Comparison of ENCODE assay signal across 18 cellular contexts in genomic region chr3:29201609-29202008, GRCh38.
DNase-seq lines count a peak whose midpoint lies in the region; ATAC-seq and TF ChIP-seq lines count a peak whose summit lies in the region.
"Had no signal": no experiment of that assay in that cellular context is flagged by ENCODE, and none has a peak within 500 bp of the region (broad histone marks: within the 10 kb centered on the region; RNA-seq: fewer than 3 reads in every experiment).

No MANE protein-coding gene starts in this region.

- ATAC-seq in upper lobe of left lung (ENCODE audit: low FRiP score in 2 of 2), result no peak
- ATAC-seq: Right ventricle myocardium inferior had no signal

- TF ChIP-seq POLR2A in thyroid gland (IDR thresholded peaks at IDR 0.05) (no peak), upper lobe of left lung (IDR thresholded peaks at IDR 0.05) (no peak)

- H3K4me1 ChIP-seq in thyroid gland (no peaks in the 10 kb centered on the region), upper lobe of left lung (no peaks in the 10 kb centered on the region)
- H3K4me1 ChIP-seq: BLaER1 treated with 17β-estradiol and CSF1 and Interleukin-3, amounts not matched to agents 10 nM and 100 nM; Caco-2 had no signal

- intact Hi-C loops in thyroid gland (cut with DNase I), result no loop called here

- TF ChIP-seq EP300 in upper lobe of left lung (IDR thresholded peaks at IDR 0.05), result no peak

- 40 to 42% methylated on average over 1 of the region's 1 CpG for WGBS in thyroid gland, 2 donors
- WGBS in upper lobe of left lung, 2 donors, result 70 to 85% methylated on average over 1 of the region's 1 CpG

- in situ Hi-C loops in astrocyte of the spinal cord (cut with HindIII; ENCODE audit: low sequenced_read_pairs), result no loop called here

- TF ChIP-seq CTCF in astrocyte of the spinal cord (IDR thresholded peaks at IDR 0.05; ENCODE audit: low read depth, low read length), result no peak
- TF ChIP-seq CTCF in thyroid gland (IDR thresholded peaks at IDR 0.05), result no peak
- no peak for TF ChIP-seq CTCF in upper lobe of left lung (IDR thresholded peaks at IDR 0.05)

- H3K27ac ChIP-seq in thyroid gland (no peak overlapping the region), upper lobe of left lung (no peak overlapping the region)
- H3K27ac ChIP-seq: BLaER1 treated with 17β-estradiol and CSF1 and Interleukin-3, amounts not matched to agents 10 nM and 100 nM had no signal

- H3K36me3 ChIP-seq in thyroid gland (no peaks in the 10 kb centered on the region), upper lobe of left lung (no peaks in the 10 kb centered on the region)
- H3K36me3 ChIP-seq: BLaER1 treated with 17β-estradiol and CSF1 and Interleukin-3, amounts not matched to agents 10 nM and 100 nM had no signal

- H3K4me3 ChIP-seq in astrocyte of the spinal cord (ENCODE audit: low read depth, low read length) (no peak overlapping the region), thyroid gland (replicated peaks in 1 of 3) (no peak overlapping the region), upper lobe of left lung (no peak overlapping the region)
- H3K4me3 ChIP-seq: BLaER1 treated with 17β-estradiol and CSF1 and Interleukin-3, amounts not matched to agents 10 nM and 100 nM had no signal

- DNase-seq in ELR (ENCODE audit: low read depth), result peak; percentile 8
- peak; percentile 48 for DNase-seq in NCI-H1092 (lab: John Stamatoyannopoulos, UW)
- DNase-seq in astrocyte of the spinal cord (ENCODE audit: low read depth, low spot score), result peak; percentile 20
- DNase-seq in thyroid gland, result peak; percentile 24 to 39
- DNase-seq in NCI-H774 (lab: John Stamatoyannopoulos, UW), result no peak
- no peak for DNase-seq in pons (ENCODE audit: low spot score)
- no peak for DNase-seq in upper lobe of left lung
- DNase-seq: Caco-2; CD4-positive, alpha-beta memory T cell; DMS153; Karpas-422; NCI-H1417 treated with DMSO at 0.1 percent for 48 hours; NCI-H187; NCI-H2107; NCI-H510A; NCI-H748 treated with DMSO at 0.1 percent for 48 hours had no signal

- H3K27me3 ChIP-seq in thyroid gland, result no peaks in the 10 kb centered on the region
- H3K27me3 ChIP-seq in upper lobe of left lung, result no peaks in the 10 kb centered on the region
- H3K27me3 ChIP-seq: BLaER1 treated with 17β-estradiol and CSF1 and Interleukin-3, amounts not matched to agents 10 nM and 100 nM had no signal

- H3K9me3 ChIP-seq in thyroid gland, result no peaks in the 10 kb centered on the region
- no peaks in the 10 kb centered on the region for H3K9me3 ChIP-seq in upper lobe of left lung
- H3K9me3 ChIP-seq: BLaER1 treated with 17β-estradiol and CSF1 and Interleukin-3, amounts not matched to agents 10 nM and 100 nM; Caco-2 had no signal

Comparison
In these comparisons a context has a peak if more than half of its experiments do, and no peak if none do; other contexts are left out.
1. DNase-seq: peak in ELR (single experiment), NCI-H1092 (single experiment), astrocyte of the spinal cord (single experiment) and thyroid gland (2 of 2); none in NCI-H774 (single experiment), pons (single experiment) and upper lobe of left lung (0 of 2).